Comparison of ENCODE assay signal across 8 cellular contexts in the genomic region with DNA sequence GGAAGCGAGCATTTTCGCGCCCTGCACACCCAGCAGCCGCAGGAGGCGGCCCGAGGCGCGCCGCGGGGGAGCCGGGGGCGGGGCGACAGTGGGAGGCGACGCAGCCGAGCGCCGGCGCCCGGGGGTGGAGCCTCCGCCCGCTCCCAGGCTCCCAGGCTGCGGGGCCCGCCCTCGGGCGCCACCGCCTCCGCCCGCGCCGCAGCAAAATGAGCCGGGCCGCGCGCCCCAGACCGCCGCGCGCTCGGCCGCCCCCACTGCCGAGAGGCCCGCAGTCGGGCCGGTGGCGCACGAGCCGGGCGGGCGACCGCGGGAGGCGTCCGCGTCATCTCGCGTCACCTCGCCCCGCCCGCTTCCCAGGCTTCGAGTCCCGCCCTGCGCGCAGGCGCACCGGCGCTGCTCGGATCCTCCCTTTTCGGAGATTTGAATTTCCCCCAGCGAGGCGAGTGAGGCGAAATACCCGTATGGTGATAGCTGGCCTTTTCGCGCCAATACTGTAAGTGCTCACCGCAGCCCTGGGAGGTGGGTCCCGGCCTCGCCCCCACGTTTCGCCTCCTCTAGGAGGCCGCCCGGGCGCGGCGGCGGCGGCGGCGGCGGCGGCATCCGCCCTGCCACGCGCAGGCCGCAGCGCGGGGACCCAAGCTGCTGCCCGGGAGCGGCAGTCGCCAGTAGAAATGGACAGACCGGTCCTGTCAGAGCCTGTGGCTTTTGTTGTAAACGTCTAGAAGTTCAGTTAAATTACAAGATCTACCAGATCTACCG. TPM values are rescaled to one million over a fixed set of nuclear protein-coding genes. Genes with fewer than 3 reads are reported as not detected.
DNase-seq lines count a peak whose midpoint lies in the region; ATAC-seq and TF ChIP-seq lines count a peak whose summit lies in the region.

A gene with protein sequence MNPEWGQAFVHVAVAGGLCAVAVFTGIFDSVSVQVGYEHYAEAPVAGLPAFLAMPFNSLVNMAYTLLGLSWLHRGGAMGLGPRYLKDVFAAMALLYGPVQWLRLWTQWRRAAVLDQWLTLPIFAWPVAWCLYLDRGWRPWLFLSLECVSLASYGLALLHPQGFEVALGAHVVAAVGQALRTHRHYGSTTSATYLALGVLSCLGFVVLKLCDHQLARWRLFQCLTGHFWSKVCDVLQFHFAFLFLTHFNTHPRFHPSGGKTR (plus strand): TSS at position 387 of the 759 bp plus-strand sequence. CDS start 9,309 bp downstream, outside the sequence.

- WGBS in adrenal gland, 4 donors: 0 to 11% (median 3%) methylated on average over 11 to 93 of the region's 103 CpGs
- WGBS in heart right ventricle, 2 donors: 0% methylated on average over 43 to 62 of the region's 103 CpGs
- 0 to 10% methylated on average over 2 to 61 of the region's 103 CpGs for WGBS in upper lobe of left lung, 2 donors

- H3K36me3 ChIP-seq in adrenal gland (replicated peaks in 1 of 2) (no peaks in the 10 kb centered on the region), heart right ventricle (no peaks in the 10 kb centered on the region), upper lobe of left lung (no peaks in the 10 kb centered on the region)

- H3K27ac ChIP-seq in adrenal gland (peak within 1 kb of the TSS; percentile 93 to 99 (median 98)), heart right ventricle (peak within 1 kb of the TSS; percentile 93 to 100 (median 100)), upper lobe of left lung (peak within 1 kb of the TSS; percentile 95 to 100 (median 100))

- peak; percentile 94 for DNase-seq in NCI-H146 (lab: John Stamatoyannopoulos, UW)
- DNase-seq in T follicular helper cell (ENCODE audit: low read depth): peak; percentile 83
- peak; percentile 86 to 92 (median 88) for DNase-seq in adrenal gland
- peak; percentile 80 to 84 for DNase-seq in heart right ventricle
- DNase-seq in posterior vena cava (ENCODE audit: low spot score): peak; percentile 97
- DNase-seq in upper lobe of left lung: peak; percentile 84 to 97

- H3K27me3 ChIP-seq in adrenal gland (no peaks in the 10 kb centered on the region), heart right ventricle (peaks cover 0 to 32% (median 0%) of the 10 kb centered on the region in 7 donors), upper lobe of left lung (no peaks in the 10 kb centered on the region)

- peak in 1 of 6 experiments; percentile 8 for TF ChIP-seq CTCF in adrenal gland (IDR thresholded peaks at IDR 0.05)
- TF ChIP-seq CTCF in heart right ventricle (IDR thresholded peaks at IDR 0.05): no peak
- TF ChIP-seq CTCF in upper lobe of left lung (IDR thresholded peaks at IDR 0.05): no peak

- TF ChIP-seq POLR2A in GM15510 (IDR thresholded peaks at IDR 0.05; ENCODE audit: borderline replicate concordance, extremely low read depth, insufficient read length): peak; percentile 56
- peak in 1 of 2 donors; percentile 60 for TF ChIP-seq POLR2A in adrenal gland (IDR thresholded peaks at IDR 0.05)
- TF ChIP-seq POLR2A in upper lobe of left lung (IDR thresholded peaks at IDR 0.05): peak in 3 of 4 donors; percentile 13 to 70 (median 29)

- no peak for TF ChIP-seq EP300 in upper lobe of left lung (IDR thresholded peaks at IDR 0.05)

- H3K4me1 ChIP-seq in adrenal gland (replicated peaks in 1 of 2): peaks cover 12 to 39% of the 10 kb centered on the region in 2 donors
- peaks cover 5 to 47% (median 37%) of the 10 kb centered on the region in 9 donors for H3K4me1 ChIP-seq in heart right ventricle
- H3K4me1 ChIP-seq in upper lobe of left lung: peaks cover 23 to 48% (median 30%) of the 10 kb centered on the region in 4 donors

- ATAC-seq in HG02884 (IDR thresholded peaks at IDR 0.05; ENCODE audit: unreplicated experiment) (peak; percentile 39), heart right ventricle (peak; percentile 36 to 73 (median 57)), upper lobe of left lung (ENCODE audit: low FRiP score in 2 of 2) (peak; percentile 70 to 84)

- peak within 1 kb of the TSS; percentile 73 to 86 (median 80) for H3K4me3 ChIP-seq in adrenal gland
- H3K4me3 ChIP-seq in heart right ventricle: peak within 1 kb of the TSS; percentile 47 to 92 (median 83)
- peak within 1 kb of the TSS; percentile 64 to 90 (median 75) for H3K4me3 ChIP-seq in upper lobe of left lung

- H3K9me3 ChIP-seq in adrenal gland (replicated peaks in 1 of 3) (no peaks in the 10 kb centered on the region), heart right ventricle (no peaks in the 10 kb centered on the region), upper lobe of left lung (peaks cover 0 to 10% (median 0%) of the 10 kb centered on the region in 4 donors)

- intact Hi-C loops in adrenal gland (cut with DNase I) (no loop called here), heart right ventricle (cut with DNase I) (no loop called here), posterior vena cava (cut with DNase I) (no loop called here)

RNA-seq across cellular contexts. Expression of the gene that starts here (rescaled TPM):
- total RNA-seq in adrenal gland (10 to 100 TPM in 7 of 8 donors, 1 to 10 TPM in 1; 5.7 to 29.2 (median 17.1) TPM), heart right ventricle (10 to 100 TPM in 3 of 10 donors, 1 to 10 TPM in 7; 4.8 to 13.2 (median 8.0) TPM), posterior vena cava (1 to 10 TPM; 6.9 to 9.3 TPM), upper lobe of left lung (10 to 100 TPM in 2 of 6 donors, 1 to 10 TPM in 4; 2.1 to 17.7 (median 5.0) TPM)
- polyA plus RNA-seq in adrenal gland (1 to 10 TPM; 4.0 to 6.8 (median 5.3) TPM), heart right ventricle (1 to 10 TPM; 3.4 to 7.2 TPM)

Comparison
In these comparisons a context has a peak if more than half of its experiments do, and no peak if none do; other contexts are left out.
1. Peak in every context shown above with its lines: DNase-seq, ATAC-seq, H3K4me3 ChIP-seq and H3K27ac ChIP-seq.